Comparison of ENCODE assay signal across 1 cellular context in genomic region chr22:38867496-38868285, GRCh38.
TF ChIP-seq lines count a peak whose summit lies in the region.

No MANE protein-coding gene starts in this region.

TF ChIP-seq in H1, 55 proteins besides CTCF, POLR2A, EP300 and RAD21 (continued from another document):
- TF ChIP-seq, protein P1, sequence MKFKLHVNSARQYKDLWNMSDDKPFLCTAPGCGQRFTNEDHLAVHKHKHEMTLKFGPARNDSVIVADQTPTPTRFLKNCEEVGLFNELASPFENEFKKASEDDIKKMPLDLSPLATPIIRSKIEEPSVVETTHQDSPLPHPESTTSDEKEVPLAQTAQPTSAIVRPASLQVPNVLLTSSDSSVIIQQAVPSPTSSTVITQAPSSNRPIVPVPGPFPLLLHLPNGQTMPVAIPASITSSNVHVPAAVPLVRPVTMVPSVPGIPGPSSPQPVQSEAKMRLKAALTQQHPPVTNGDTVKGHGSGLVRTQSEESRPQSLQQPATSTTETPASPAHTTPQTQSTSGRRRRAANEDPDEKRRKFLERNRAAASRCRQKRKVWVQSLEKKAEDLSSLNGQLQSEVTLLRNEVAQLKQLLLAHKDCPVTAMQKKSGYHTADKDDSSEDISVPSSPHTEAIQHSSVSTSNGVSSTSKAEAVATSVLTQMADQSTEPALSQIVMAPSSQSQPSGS (IDR thresholded peaks at IDR 0.05; ENCODE audit: low read length), result no peak
- TF ChIP-seq RBBP5 (IDR thresholded peaks at IDR 0.05; ENCODE audit: borderline replicate concordance, low read depth, low read length) (no peak), SP2 (IDR thresholded peaks at IDR 0.05; ENCODE audit: low read length) (no peak), NRF1 (IDR thresholded peaks at IDR 0.05; ENCODE audit: low read depth, low read length) (no peak), USF2 (IDR thresholded peaks at IDR 0.05; ENCODE audit: low read length) (no peak), TAF1 (IDR thresholded peaks at IDR 0.05; ENCODE audit: low read depth, low read length) (no peak)
TF ChIP-seq in H1: peak in this region for 0.
